Comparison of ENCODE assay signal across 8 cellular contexts in the genomic region with DNA sequence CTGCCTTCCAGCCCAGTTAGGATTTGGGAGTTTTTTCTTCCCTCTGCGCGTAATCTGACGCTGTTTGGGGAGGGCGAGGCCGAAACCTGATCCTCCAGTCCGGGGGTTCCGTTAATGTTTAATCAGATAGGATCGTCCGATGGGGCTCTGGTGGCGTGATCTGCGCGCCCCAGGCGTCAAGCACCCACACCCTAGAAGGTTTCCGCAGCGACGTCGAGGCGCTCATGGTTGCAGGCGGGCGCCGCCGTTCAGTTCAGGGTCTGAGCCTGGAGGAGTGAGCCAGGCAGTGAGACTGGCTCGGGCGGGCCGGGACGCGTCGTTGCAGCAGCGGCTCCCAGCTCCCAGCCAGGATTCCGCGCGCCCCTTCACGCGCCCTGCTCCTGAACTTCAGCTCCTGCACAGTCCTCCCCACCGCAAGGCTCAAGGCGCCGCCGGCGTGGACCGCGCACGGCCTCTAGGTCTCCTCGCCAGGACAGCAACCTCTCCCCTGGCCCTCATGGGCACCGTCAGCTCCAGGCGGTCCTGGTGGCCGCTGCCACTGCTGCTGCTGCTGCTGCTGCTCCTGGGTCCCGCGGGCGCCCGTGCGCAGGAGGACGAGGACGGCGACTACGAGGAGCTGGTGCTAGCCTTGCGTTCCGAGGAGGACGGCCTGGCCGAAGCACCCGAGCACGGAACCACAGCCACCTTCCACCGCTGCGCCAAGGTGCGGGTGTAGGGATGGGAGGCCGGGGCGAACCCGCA. TPM values are rescaled to one million over a fixed set of nuclear protein-coding genes. Genes with fewer than 3 reads are reported as not detected.
DNase-seq lines count a peak whose midpoint lies in the region; TF ChIP-seq lines count a peak whose summit lies in the region.

TSS of gene PCSK9 (plus strand) at position 207 of the 741 bp plus-strand sequence. CDS start at position 497, 290 bp downstream.

- H3K18ac ChIP-seq in mesendoderm (ENCODE audit: low read length): no peak within 1 kb of the TSS

- no peak within 1 kb of the TSS for H3K27ac Mint-ChIP-seq in T-helper 2 cell treated with Interferon-gamma antibody and Interleukin-4, amounts not matched to agents 5 μg/mL and 100 μg/mL, for 36 hours

- no peak within 1 kb of the TSS for H2AK5ac ChIP-seq in mesendoderm (ENCODE audit: low read length)

- H3K4me1 Mint-ChIP-seq in T-helper 2 cell treated with Interferon-gamma antibody and Interleukin-4, amounts not matched to agents 5 μg/mL and 100 μg/mL, for 36 hours (ENCODE audit: low read depth): peaks cover 2% of the 10 kb centered on the region

- H3K36me3 Mint-ChIP-seq in T-helper 2 cell treated with Interferon-gamma antibody and Interleukin-4, amounts not matched to agents 5 μg/mL and 100 μg/mL, for 36 hours (ENCODE audit: low read depth): no peaks in the 10 kb centered on the region

- no peaks in the 10 kb centered on the region for H3K9me3 Mint-ChIP-seq in T-helper 2 cell treated with Interferon-gamma antibody and Interleukin-4, amounts not matched to agents 5 μg/mL and 100 μg/mL, for 36 hours

- H3K9me3 ChIP-seq in ectodermal cell (ENCODE audit: control insufficient read depth, low read length): no peaks in the 10 kb centered on the region

- TF ChIP-seq CTCF in AG04449 (IDR thresholded peaks at IDR 0.05; ENCODE audit: insufficient read depth, low read length, missing control alignments): no peak

- peaks cover 47% of the 10 kb centered on the region for H3K27me3 ChIP-seq in ectodermal cell (ENCODE audit: control insufficient read depth, insufficient read depth, low read length, poor library complexity, severe bottlenecking)
- peaks cover 3% of the 10 kb centered on the region for H3K27me3 ChIP-seq in mesendoderm (ENCODE audit: insufficient read depth, low read length, poor library complexity)

- H3K36me3 ChIP-seq in ectodermal cell (ENCODE audit: control insufficient read depth, insufficient read depth, low read length): no peaks in the 10 kb centered on the region
- no peaks in the 10 kb centered on the region for H3K36me3 ChIP-seq in mesendoderm (ENCODE audit: control insufficient read depth, insufficient read depth, low read length)

- no peak for DNase-seq in AG04449 (ENCODE audit: low read depth, low spot score)
- peak; percentile 79 for DNase-seq in LoVo (ENCODE audit: low spot score)
- DNase-seq in mesendoderm: peak; percentile 72
- DNase-seq in T-helper 2 cell treated with Interferon-gamma antibody and Interleukin-4, amounts not matched to agents 5 μg/mL and 100 μg/mL, for 36 hours (ENCODE audit: low spot score): no peak
- DNase-seq in caudate nucleus (lab: John Stamatoyannopoulos, UW): no peak
- DNase-seq in NCI-H1436 (lab: John Stamatoyannopoulos, UW): no peak
- no peak for DNase-seq in NOMO-1 (lab: John Stamatoyannopoulos, UW; ENCODE audit: unreplicated experiment in 2 of 2)

- no peak within 1 kb of the TSS for H4K8ac ChIP-seq in mesendoderm (ENCODE audit: low read depth, low read length)

- no peaks in the 10 kb centered on the region for H3K4me1 ChIP-seq in ectodermal cell (ENCODE audit: control insufficient read depth, insufficient read depth, low read length)
- H3K4me1 ChIP-seq in mesendoderm (ENCODE audit: control insufficient read depth, low read depth, low read length): peaks cover 6% of the 10 kb centered on the region

- no peak within 1 kb of the TSS for H3K4ac ChIP-seq in mesendoderm (ENCODE audit: low read depth, low read length)

- H3K4me3 Mint-ChIP-seq in T-helper 2 cell treated with Interferon-gamma antibody and Interleukin-4, amounts not matched to agents 5 μg/mL and 100 μg/mL, for 36 hours: no peak within 1 kb of the TSS

- 22 to 25% methylated on average over 67 of the region's 67 CpGs for WGBS in ectodermal cell, 2 experiments
- no CpG with 5 or more reads among the region's 67 CpGs for WGBS in mesendoderm (ENCODE audit: extremely low coverage, insufficient coverage, low lambda C conversion rate)

- H3K79me1 ChIP-seq in mesendoderm (ENCODE audit: low read length): peaks cover 2% of the 10 kb centered on the region

- peak within 1 kb of the TSS; percentile 87 for H3K4me2 ChIP-seq in mesendoderm (ENCODE audit: low read length)

- H3K27ac ChIP-seq in ectodermal cell (ENCODE audit: insufficient read depth, low read depth, low read length, poor library complexity, severe bottlenecking) (no peak within 1 kb of the TSS), mesendoderm (ENCODE audit: low read depth, low read length) (no peak within 1 kb of the TSS), caudate nucleus (ENCODE audit: low read depth, low read length) (no peak within 1 kb of the TSS)

- POLR2A ChIA-PET in AG04449 (lab: Yijun Ruan, JAX): no interaction called here

- H3K23ac ChIP-seq in mesendoderm (ENCODE audit: low read length): peak within 1 kb of the TSS; percentile 48

- peak within 1 kb of the TSS; percentile 90 for H3K56ac ChIP-seq in mesendoderm (ENCODE audit: low read length)

- CTCF ChIA-PET in AG04449 (lab: Yijun Ruan, JAX): interaction anchor here (1.3 to 1.7 kb wide), 2 partner anchors 18 to 89 kb away, joined by 4 to 6 read pairs; no protein-coding TSS in a partner anchor

- peaks cover 3% of the 10 kb centered on the region for H3K79me2 ChIP-seq in mesendoderm (ENCODE audit: control insufficient read depth, insufficient read depth, low read length)

- H2BK15ac ChIP-seq in mesendoderm (replicated peaks; ENCODE audit: low read depth): no peak within 1 kb of the TSS

- no peak within 1 kb of the TSS for H4K5ac ChIP-seq in mesendoderm (ENCODE audit: low read length)

- peaks cover 74% of the 10 kb centered on the region for H3K27me3 Mint-ChIP-seq in T-helper 2 cell treated with Interferon-gamma antibody and Interleukin-4, amounts not matched to agents 5 μg/mL and 100 μg/mL, for 36 hours (ENCODE audit: low read depth)

- H3K4me3 ChIP-seq in AG04449 (ENCODE audit: low read depth, low read length) (peak within 1 kb of the TSS; percentile 40), ectodermal cell (ENCODE audit: insufficient read depth, low read depth, low read length) (peak within 1 kb of the TSS; percentile 37), mesendoderm (ENCODE audit: low read length) (peak within 1 kb of the TSS; percentile 36)

- H2BK5ac ChIP-seq in mesendoderm (ENCODE audit: low read length): no peak within 1 kb of the TSS

- peak within 1 kb of the TSS; percentile 69 for H3K9ac ChIP-seq in mesendoderm (ENCODE audit: low read length)

- H2BK120ac ChIP-seq in mesendoderm (ENCODE audit: low read depth, low read length): no peak within 1 kb of the TSS

RNA-seq across cellular contexts. Expression of gene PCSK9, which starts in this region (rescaled TPM):
- polyA plus RNA-seq in ectodermal cell (2013, experiment 1 of 4): 6.9 TPM
- polyA plus RNA-seq in ectodermal cell (2013, experiment 2 of 4): 7.0 TPM
- 4.0 TPM for polyA plus RNA-seq in ectodermal cell (2013, experiment 3 of 4)
- polyA plus RNA-seq in ectodermal cell (2013, experiment 4 of 4): 5.0 TPM
- polyA plus RNA-seq in mesendoderm (2013, experiment 1 of 2): 31.2 TPM
- 32.2 TPM for polyA plus RNA-seq in mesendoderm (2013, experiment 2 of 2)

Comparison
In these comparisons a context has a peak if more than half of its experiments do, and no peak if none do; other contexts are left out.
1. DNase-seq: peak in LoVo (single experiment) and mesendoderm (single experiment); none in AG04449 (single experiment), T-helper 2 cell treated with Interferon-gamma antibody and Interleukin-4, amounts not matched to agents 5 μg/mL and 100 μg/mL, for 36 hours (single experiment), caudate nucleus (0 of 61), NCI-H1436 (single experiment) and NOMO-1 (0 of 2).
2. Peak in every context shown above with its lines, with median percentiles within 50 percentile points of each other: H3K4me3 ChIP-seq.